In the genomic region with DNA sequence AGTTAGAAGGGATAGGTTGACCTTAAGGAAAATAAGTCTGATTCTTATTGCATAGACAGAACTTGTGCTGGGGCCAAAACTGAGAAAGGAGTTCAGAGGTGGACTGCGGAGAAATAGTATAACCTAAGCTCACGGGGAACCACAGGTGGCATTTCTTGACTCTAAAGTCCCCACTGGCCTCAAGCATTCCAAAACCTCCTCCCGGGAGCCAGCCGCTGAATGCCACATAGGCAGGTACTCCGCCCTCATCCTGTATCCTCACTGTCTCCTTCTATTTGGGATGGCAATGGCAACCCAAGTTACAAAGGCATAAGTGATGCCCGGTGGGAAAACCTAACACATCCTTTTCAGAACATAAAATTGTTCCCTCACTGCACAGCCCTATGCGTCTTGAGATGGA, we compare ENCODE assay signal across 26 cellular contexts.
"Had no signal": no experiment of that assay in that cellular context is flagged by ENCODE, and none has a peak within 500 bp of the region (broad histone marks: within the 10 kb centered on the region; RNA-seq: fewer than 3 reads in every experiment).

No MANE protein-coding gene starts in this region.

- H3K4me2 ChIP-seq: smooth muscle cell had no signal

- H3K4me3 Mint-ChIP-seq: effector memory CD8-positive, alpha-beta T cell; immature natural killer cell; natural killer cell treated with Interleukin-12 subunit alpha and Interleukin-12 subunit beta and Interleukin-15 and Interleukin-18, amount 100 ng/mL, for 72 hours; neural crest cell; stimulated activated effector memory CD8-positive, alpha-beta T cell treated with anti-CD3 and anti-CD28 coated beads, Interleukin-12 subunit alpha, Interleukin-12 subunit beta, amount 100 ng/mL, for 72 hours had no signal

- H3K4me3 ChIP-seq: esophagus squamous epithelium, heart right ventricle, lower lobe of right lung, prostate gland, right atrium auricular region, smooth muscle cell, stomach, thyroid gland, vagina had no signal

- H3K27ac Mint-ChIP-seq: effector memory CD8-positive, alpha-beta T cell; immature natural killer cell; natural killer cell treated with Interleukin-12 subunit alpha and Interleukin-12 subunit beta and Interleukin-15 and Interleukin-18, amount 100 ng/mL, for 72 hours; stimulated activated effector memory CD8-positive, alpha-beta T cell treated with anti-CD3 and anti-CD28 coated beads, Interleukin-12 subunit alpha, Interleukin-12 subunit beta, amount 100 ng/mL, for 72 hours had no signal

- DNase-seq: cortex of kidney; effector memory CD8-positive, alpha-beta T cell; esophagus squamous epithelium; foreskin melanocyte; glutamatergic neuron; heart right ventricle; hippocampal formation; immature natural killer cell; left ventricle myocardium superior; lower lobe of right lung; stimulated activated CD4-positive, alpha-beta T cell treated with anti-CD3 and anti-CD28 coated beads, Interleukin-12 subunit alpha, Interleukin-12 subunit beta, amount 100 ng/mL, for 4 hours; stimulated activated CD4-positive, alpha-beta T cell treated with anti-CD3 and anti-CD28 coated beads, Interleukin-2, amount 100 ng/mL, for 24 hours; stimulated activated CD4-positive, alpha-beta T cell treated with anti-CD3 and anti-CD28 coated beads, Interleukin-4, amount 100 ng/mL, for 24 hours; stimulated activated naive CD4-positive, alpha-beta T cell treated with Interleukin-2 at 50 U/mL for 16 hours; stomach; thyroid gland; trophoblast cell had no signal

- H3K27ac ChIP-seq: epithelial cell of prostate, esophagus squamous epithelium, heart right ventricle, lower lobe of right lung, prostate gland, right atrium auricular region, stomach, thyroid gland, vagina had no signal

- H3K4me1 ChIP-seq: esophagus squamous epithelium, heart right ventricle, lower lobe of right lung, prostate gland, right atrium auricular region, vagina had no signal

- H3K9me3 Mint-ChIP-seq: effector memory CD8-positive, alpha-beta T cell; immature natural killer cell; natural killer cell treated with Interleukin-12 subunit alpha and Interleukin-12 subunit beta and Interleukin-15 and Interleukin-18, amount 100 ng/mL, for 72 hours; neural crest cell; stimulated activated effector memory CD8-positive, alpha-beta T cell treated with anti-CD3 and anti-CD28 coated beads, Interleukin-12 subunit alpha, Interleukin-12 subunit beta, amount 100 ng/mL, for 72 hours had no signal

- ATAC-seq: effector memory CD8-positive, alpha-beta T cell; heart right ventricle; left ventricle myocardium superior; lower lobe of right lung; natural killer cell treated with Interleukin-12 subunit alpha and Interleukin-12 subunit beta and Interleukin-15 and Interleukin-18, amount 100 ng/mL, for 72 hours; sciatic nerve; stimulated activated effector memory CD8-positive, alpha-beta T cell treated with anti-CD3 and anti-CD28 coated beads, Interleukin-12 subunit alpha, Interleukin-12 subunit beta, amount 100 ng/mL, for 72 hours had no signal

- H3K4me1 Mint-ChIP-seq: immature natural killer cell; stimulated activated effector memory CD8-positive, alpha-beta T cell treated with anti-CD3 and anti-CD28 coated beads, Interleukin-12 subunit alpha, Interleukin-12 subunit beta, amount 100 ng/mL, for 72 hours had no signal

- H3K27me3 ChIP-seq: esophagus squamous epithelium, stomach, thyroid gland, vagina had no signal

- H3K9me3 ChIP-seq: esophagus squamous epithelium, heart right ventricle, lower lobe of right lung, prostate gland, right atrium auricular region, stomach, thyroid gland, vagina had no signal

- H3K36me3 ChIP-seq: esophagus squamous epithelium, heart right ventricle, lower lobe of right lung, prostate gland, right atrium auricular region, stomach, thyroid gland, vagina had no signal

- H3K36me3 Mint-ChIP-seq: immature natural killer cell; natural killer cell treated with Interleukin-12 subunit alpha and Interleukin-12 subunit beta and Interleukin-15 and Interleukin-18, amount 100 ng/mL, for 72 hours; stimulated activated effector memory CD8-positive, alpha-beta T cell treated with anti-CD3 and anti-CD28 coated beads, Interleukin-12 subunit alpha, Interleukin-12 subunit beta, amount 100 ng/mL, for 72 hours had no signal
